In genomic region chr2:78202366-78202765, GRCh38 we compare ENCODE assay signal across 25 cellular contexts.
"Had no signal": no experiment of that assay in that cellular context is flagged by ENCODE, and none has a peak within 500 bp of the region (broad histone marks: within the 10 kb centered on the region; RNA-seq: fewer than 3 reads in every experiment).

No MANE protein-coding gene starts in this region.

- H3K27ac ChIP-seq: coronary artery, epithelial cell of prostate, esophagus squamous epithelium, gastrocnemius medialis, heart left ventricle, hepatocyte, left lung, lower lobe of right lung had no signal

- H3K36me3 ChIP-seq: esophagus squamous epithelium, gastrocnemius medialis, heart left ventricle, left lung, lower lobe of right lung had no signal

- H3K4me3 Mint-ChIP-seq: immature natural killer cell; memory B cell; naive thymus-derived CD4-positive, alpha-beta T cell had no signal

- ATAC-seq: esophagus mucosa; gastrocnemius medialis; heart left ventricle; left cardiac atrium; left lung; left ventricle myocardium superior; lower lobe of right lung; naive thymus-derived CD4-positive, alpha-beta T cell had no signal

- DNase-seq: dermis blood vessel endothelial cell; dorsolateral prefrontal cortex; effector CD4-positive, alpha-beta T cell; effector memory CD4-positive, alpha-beta T cell; erythroblast; esophagus squamous epithelium; foreskin fibroblast; gastrocnemius medialis; heart left ventricle; immature natural killer cell; left cardiac atrium; left lung; left ventricle myocardium superior; lower lobe of right lung; mesendoderm; midbrain; naive thymus-derived CD4-positive, alpha-beta T cell had no signal

- H3K27me3 ChIP-seq: dorsolateral prefrontal cortex, esophagus squamous epithelium, gastrocnemius medialis, heart left ventricle, hepatocyte, left lung had no signal

- H3K27ac Mint-ChIP-seq: immature natural killer cell; memory B cell; naive thymus-derived CD4-positive, alpha-beta T cell had no signal

- H3K4me1 ChIP-seq: esophagus squamous epithelium, gastrocnemius medialis, heart left ventricle, left lung, lower lobe of right lung had no signal

- FAIRE-seq: colon, islet of Langerhans, keratinocyte had no signal

- H3K9me3 ChIP-seq: gastrocnemius medialis, left lung, lower lobe of right lung had no signal

- H3K36me3 Mint-ChIP-seq: immature natural killer cell; memory B cell; naive thymus-derived CD4-positive, alpha-beta T cell had no signal

- H3K27me3 Mint-ChIP-seq: memory B cell; naive thymus-derived CD4-positive, alpha-beta T cell had no signal

- H3K4me3 ChIP-seq: coronary artery, esophagus squamous epithelium, gastrocnemius medialis, heart left ventricle, hepatocyte, left lung, lower lobe of right lung had no signal

- H3K4me1 Mint-ChIP-seq: immature natural killer cell; memory B cell; naive thymus-derived CD4-positive, alpha-beta T cell had no signal
